1 cellular context compared by ENCODE assay signal in the genomic region with DNA sequence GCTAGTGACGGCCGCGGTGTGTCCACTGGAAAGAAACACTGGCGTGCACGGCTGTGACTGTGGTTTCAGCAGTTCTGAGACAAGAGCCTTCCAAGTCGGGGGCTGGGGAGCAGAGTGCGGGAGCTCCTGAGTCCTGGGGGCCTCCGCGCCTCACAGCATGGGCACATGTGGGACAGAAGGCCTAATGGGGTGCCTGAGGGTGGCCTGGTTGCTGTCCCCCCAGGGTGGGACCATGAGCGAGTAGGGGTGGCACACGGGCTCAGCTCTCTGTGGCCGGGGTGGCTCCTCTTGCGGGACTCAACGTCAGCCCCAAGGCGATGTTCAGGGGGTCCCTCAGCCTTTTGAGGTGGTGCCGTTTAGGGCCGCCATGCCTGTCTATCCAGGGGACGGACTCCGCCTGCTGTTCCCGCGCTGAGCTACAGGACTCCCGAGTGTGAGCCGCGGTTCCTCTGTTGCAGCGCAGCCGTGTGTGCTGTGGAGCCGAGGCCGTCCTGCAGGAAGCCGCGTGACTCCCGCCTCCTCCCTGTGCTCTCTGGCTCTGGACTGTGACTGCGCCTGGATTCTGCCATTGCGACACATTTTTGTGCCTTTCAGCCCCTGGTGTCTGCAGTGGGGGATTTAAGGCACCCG.
TF ChIP-seq lines count a peak whose summit lies in the region.

No MANE protein-coding gene starts in this region.

TF ChIP-seq in GM23338, 12 proteins besides CTCF, POLR2A, EP300 and RAD21:
- TF ChIP-seq, protein P1, sequence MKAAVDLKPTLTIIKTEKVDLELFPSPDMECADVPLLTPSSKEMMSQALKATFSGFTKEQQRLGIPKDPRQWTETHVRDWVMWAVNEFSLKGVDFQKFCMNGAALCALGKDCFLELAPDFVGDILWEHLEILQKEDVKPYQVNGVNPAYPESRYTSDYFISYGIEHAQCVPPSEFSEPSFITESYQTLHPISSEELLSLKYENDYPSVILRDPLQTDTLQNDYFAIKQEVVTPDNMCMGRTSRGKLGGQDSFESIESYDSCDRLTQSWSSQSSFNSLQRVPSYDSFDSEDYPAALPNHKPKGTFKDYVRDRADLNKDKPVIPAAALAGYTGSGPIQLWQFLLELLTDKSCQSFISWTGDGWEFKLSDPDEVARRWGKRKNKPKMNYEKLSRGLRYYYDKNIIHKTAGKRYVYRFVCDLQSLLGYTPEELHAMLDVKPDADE (IDR thresholded peaks at IDR 0.05): no peak
- no peak for TF ChIP-seq JUNB (IDR thresholded peaks at IDR 0.05; ENCODE audit: unreplicated experiment)
- no peak for TF ChIP-seq STAT1 (IDR thresholded peaks at IDR 0.05; ENCODE audit: unreplicated experiment)
- TF ChIP-seq ZNF331 (CRISPR knock-in tag; IDR thresholded peaks at IDR 0.05; ENCODE audit: low read depth): no peak
- no peak for TF ChIP-seq CREB1 (CRISPR knock-in tag; IDR thresholded peaks at IDR 0.05; ENCODE audit: low read depth)
- no peak for TF ChIP-seq POLR2AphosphoS5 (IDR thresholded peaks at IDR 0.05; ENCODE audit: low read depth)
- no peak for TF ChIP-seq EZH2 (IDR thresholded peaks at IDR 0.05; ENCODE audit: low read depth, unreplicated experiment)
- no peak for TF ChIP-seq NANOG (IDR thresholded peaks at IDR 0.05; ENCODE audit: borderline replicate concordance)
- TF ChIP-seq, protein P2, sequence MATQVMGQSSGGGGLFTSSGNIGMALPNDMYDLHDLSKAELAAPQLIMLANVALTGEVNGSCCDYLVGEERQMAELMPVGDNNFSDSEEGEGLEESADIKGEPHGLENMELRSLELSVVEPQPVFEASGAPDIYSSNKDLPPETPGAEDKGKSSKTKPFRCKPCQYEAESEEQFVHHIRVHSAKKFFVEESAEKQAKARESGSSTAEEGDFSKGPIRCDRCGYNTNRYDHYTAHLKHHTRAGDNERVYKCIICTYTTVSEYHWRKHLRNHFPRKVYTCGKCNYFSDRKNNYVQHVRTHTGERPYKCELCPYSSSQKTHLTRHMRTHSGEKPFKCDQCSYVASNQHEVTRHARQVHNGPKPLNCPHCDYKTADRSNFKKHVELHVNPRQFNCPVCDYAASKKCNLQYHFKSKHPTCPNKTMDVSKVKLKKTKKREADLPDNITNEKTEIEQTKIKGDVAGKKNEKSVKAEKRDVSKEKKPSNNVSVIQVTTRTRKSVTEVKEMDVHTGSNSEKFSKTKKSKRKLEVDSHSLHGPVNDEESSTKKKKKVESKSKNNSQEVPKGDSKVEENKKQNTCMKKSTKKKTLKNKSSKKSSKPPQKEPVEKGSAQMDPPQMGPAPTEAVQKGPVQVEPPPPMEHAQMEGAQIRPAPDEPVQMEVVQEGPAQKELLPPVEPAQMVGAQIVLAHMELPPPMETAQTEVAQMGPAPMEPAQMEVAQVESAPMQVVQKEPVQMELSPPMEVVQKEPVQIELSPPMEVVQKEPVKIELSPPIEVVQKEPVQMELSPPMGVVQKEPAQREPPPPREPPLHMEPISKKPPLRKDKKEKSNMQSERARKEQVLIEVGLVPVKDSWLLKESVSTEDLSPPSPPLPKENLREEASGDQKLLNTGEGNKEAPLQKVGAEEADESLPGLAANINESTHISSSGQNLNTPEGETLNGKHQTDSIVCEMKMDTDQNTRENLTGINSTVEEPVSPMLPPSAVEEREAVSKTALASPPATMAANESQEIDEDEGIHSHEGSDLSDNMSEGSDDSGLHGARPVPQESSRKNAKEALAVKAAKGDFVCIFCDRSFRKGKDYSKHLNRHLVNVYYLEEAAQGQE (IDR thresholded peaks at IDR 0.05; ENCODE audit: unreplicated experiment): no peak
- TF ChIP-seq ZNF114 (CRISPR knock-in tag; IDR thresholded peaks at IDR 0.05): no peak
- TF ChIP-seq, protein P3, sequence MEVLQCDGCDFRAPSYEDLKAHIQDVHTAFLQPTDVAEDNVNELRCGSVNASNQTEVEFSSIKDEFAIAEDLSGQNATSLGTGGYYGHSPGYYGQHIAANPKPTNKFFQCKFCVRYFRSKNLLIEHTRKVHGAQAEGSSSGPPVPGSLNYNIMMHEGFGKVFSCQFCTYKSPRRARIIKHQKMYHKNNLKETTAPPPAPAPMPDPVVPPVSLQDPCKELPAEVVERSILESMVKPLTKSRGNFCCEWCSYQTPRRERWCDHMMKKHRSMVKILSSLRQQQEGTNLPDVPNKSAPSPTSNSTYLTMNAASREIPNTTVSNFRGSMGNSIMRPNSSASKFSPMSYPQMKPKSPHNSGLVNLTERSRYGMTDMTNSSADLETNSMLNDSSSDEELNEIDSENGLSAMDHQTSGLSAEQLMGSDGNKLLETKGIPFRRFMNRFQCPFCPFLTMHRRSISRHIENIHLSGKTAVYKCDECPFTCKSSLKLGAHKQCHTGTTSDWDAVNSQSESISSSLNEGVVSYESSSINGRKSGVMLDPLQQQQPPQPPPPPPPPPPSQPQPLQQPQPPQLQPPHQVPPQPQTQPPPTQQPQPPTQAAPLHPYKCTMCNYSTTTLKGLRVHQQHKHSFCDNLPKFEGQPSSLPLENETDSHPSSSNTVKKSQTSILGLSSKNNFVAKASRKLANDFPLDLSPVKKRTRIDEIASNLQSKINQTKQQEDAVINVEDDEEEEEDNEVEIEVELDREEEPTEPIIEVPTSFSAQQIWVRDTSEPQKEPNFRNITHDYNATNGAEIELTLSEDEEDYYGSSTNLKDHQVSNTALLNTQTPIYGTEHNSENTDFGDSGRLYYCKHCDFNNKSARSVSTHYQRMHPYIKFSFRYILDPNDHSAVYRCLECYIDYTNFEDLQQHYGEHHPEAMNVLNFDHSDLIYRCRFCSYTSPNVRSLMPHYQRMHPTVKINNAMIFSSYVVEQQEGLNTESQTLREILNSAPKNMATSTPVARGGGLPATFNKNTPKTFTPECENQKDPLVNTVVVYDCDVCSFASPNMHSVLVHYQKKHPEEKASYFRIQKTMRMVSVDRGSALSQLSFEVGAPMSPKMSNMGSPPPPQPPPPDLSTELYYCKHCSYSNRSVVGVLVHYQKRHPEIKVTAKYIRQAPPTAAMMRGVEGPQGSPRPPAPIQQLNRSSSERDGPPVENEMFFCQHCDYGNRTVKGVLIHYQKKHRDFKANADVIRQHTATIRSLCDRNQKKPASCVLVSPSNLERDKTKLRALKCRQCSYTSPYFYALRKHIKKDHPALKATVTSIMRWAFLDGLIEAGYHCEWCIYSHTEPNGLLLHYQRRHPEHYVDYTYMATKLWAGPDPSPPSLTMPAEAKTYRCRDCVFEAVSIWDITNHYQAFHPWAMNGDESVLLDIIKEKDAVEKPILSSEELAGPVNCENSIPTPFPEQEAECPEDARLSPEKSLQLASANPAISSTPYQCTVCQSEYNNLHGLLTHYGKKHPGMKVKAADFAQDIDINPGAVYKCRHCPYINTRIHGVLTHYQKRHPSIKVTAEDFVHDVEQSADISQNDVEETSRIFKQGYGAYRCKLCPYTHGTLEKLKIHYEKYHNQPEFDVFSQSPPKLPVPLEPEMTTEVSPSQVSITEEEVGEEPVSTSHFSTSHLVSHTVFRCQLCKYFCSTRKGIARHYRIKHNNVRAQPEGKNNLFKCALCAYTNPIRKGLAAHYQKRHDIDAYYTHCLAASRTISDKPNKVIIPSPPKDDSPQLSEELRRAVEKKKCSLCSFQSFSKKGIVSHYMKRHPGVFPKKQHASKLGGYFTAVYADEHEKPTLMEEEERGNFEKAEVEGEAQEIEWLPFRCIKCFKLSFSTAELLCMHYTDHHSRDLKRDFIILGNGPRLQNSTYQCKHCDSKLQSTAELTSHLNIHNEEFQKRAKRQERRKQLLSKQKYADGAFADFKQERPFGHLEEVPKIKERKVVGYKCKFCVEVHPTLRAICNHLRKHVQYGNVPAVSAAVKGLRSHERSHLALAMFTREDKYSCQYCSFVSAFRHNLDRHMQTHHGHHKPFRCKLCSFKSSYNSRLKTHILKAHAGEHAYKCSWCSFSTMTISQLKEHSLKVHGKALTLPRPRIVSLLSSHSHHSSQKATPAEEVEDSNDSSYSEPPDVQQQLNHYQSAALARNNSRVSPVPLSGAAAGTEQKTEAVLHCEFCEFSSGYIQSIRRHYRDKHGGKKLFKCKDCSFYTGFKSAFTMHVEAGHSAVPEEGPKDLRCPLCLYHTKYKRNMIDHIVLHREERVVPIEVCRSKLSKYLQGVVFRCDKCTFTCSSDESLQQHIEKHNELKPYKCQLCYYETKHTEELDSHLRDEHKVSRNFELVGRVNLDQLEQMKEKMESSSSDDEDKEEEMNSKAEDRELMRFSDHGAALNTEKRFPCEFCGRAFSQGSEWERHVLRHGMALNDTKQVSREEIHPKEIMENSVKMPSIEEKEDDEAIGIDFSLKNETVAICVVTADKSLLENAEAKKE (CRISPR knock-in tag; IDR thresholded peaks at IDR 0.05): no peak
- TF ChIP-seq EZH2phosphoT487 (IDR thresholded peaks at IDR 0.05; ENCODE audit: unreplicated experiment): no peak
